ENCODE assay signal across 9 cellular contexts in the genomic region with DNA sequence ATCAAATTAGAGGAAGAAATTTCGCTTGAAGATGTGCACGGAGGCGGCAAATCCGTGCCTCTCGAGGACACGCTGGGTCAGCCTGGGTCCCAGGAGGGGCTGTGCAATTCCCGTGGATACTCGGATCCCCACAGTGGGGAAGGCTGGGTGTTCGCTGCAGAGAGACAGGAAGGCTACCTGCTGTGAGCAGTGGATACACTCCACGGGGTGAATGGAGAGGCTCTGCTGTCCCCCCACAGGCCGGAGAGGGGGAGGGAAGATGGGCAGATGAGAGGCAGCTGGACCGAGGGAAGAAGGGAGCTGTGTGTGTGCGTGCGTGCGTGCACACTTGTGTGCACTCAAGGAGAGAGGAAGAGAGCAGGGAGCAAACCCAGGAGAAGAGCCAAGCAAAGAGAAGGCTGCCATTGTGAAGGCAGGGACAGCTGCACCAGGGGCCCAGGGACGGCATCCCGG. TPM values are rescaled to one million over a fixed set of nuclear protein-coding genes. Genes with fewer than 3 reads are reported as not detected.
DNase-seq lines count a peak whose midpoint lies in the region; ATAC-seq and TF ChIP-seq lines count a peak whose summit lies in the region.
"Had no signal": no experiment of that assay in that cellular context is flagged by ENCODE, and none has a peak within 500 bp of the region (broad histone marks: within the 10 kb centered on the region; RNA-seq: fewer than 3 reads in every experiment).

No MANE protein-coding gene starts in this region.

- no peak for TF ChIP-seq CTCF in NB4 (IDR thresholded peaks at IDR 0.05; ENCODE audit: low read depth, low read length)

- no peaks in the 10 kb centered on the region for H3K9me3 Mint-ChIP-seq in T-helper 2 cell treated with Interferon-gamma antibody and Interleukin-4, amounts not matched to agents 5 μg/mL and 100 μg/mL, for 36 hours

- peak overlapping the region; percentile 96 for H3K27ac Mint-ChIP-seq in T-helper 2 cell treated with Interferon-gamma antibody and Interleukin-4, amounts not matched to agents 5 μg/mL and 100 μg/mL, for 36 hours

- no peak for DNase-seq in T-helper 2 cell treated with Interferon-gamma antibody and Interleukin-4, amounts not matched to agents 5 μg/mL and 100 μg/mL, for 36 hours (ENCODE audit: low spot score)
- DNase-seq in T-helper 2 cell: no peak
- DNase-seq in NB4 (ENCODE audit: low read depth): no peak
- peak in 41 of 42 donors; percentile 14 to 79 (median 54) for DNase-seq in head of caudate nucleus
- no peak for DNase-seq in sciatic nerve (ENCODE audit: low spot score)
- no peak for DNase-seq in NCI-H2171 treated with DMSO at 0.1 percent for 48 hours (lab: John Stamatoyannopoulos, UW)
- DNase-seq: ACHN had no signal

- ATAC-seq in sciatic nerve (peak; percentile 35), GM21367 (IDR thresholded peaks at IDR 0.05; ENCODE audit: unreplicated experiment) (no peak), HG03097 (IDR thresholded peaks at IDR 0.05; ENCODE audit: low FRiP score, unreplicated experiment) (no peak)

- intact Hi-C loops in head of caudate nucleus (cut with DNase I) (loop anchor here (2.0 to 5.0 kb wide), 2 partner anchors 59 to 889 kb away; no protein-coding TSS in a partner anchor), sciatic nerve (cut with DNase I) (no loop called here)

- H3K36me3 Mint-ChIP-seq in T-helper 2 cell treated with Interferon-gamma antibody and Interleukin-4, amounts not matched to agents 5 μg/mL and 100 μg/mL, for 36 hours (ENCODE audit: low read depth): peaks cover 6% of the 10 kb centered on the region

- peak overlapping the region; percentile 12 for H3K4me3 ChIP-seq in NB4 (ENCODE audit: low read depth, low read length)

- peak overlapping the region; percentile 87 for H3K4me3 Mint-ChIP-seq in T-helper 2 cell treated with Interferon-gamma antibody and Interleukin-4, amounts not matched to agents 5 μg/mL and 100 μg/mL, for 36 hours

- peaks cover 46% of the 10 kb centered on the region for H3K4me1 Mint-ChIP-seq in T-helper 2 cell treated with Interferon-gamma antibody and Interleukin-4, amounts not matched to agents 5 μg/mL and 100 μg/mL, for 36 hours (ENCODE audit: low read depth)

- no peak for TF ChIP-seq POLR2A in NB4 (IDR thresholded peaks at IDR 0.05; ENCODE audit: extremely low read depth, insufficient read length)

- H3K27me3 Mint-ChIP-seq in T-helper 2 cell treated with Interferon-gamma antibody and Interleukin-4, amounts not matched to agents 5 μg/mL and 100 μg/mL, for 36 hours (ENCODE audit: low read depth): peaks cover 2% of the 10 kb centered on the region

RNA-seq across cellular contexts. Expression of a gene that starts 57.3 kb away (rescaled TPM):
- 79.2 TPM for total RNA-seq in sciatic nerve

Comparison
In these comparisons a context has a peak if more than half of its experiments do, and no peak if none do; other contexts are left out.
1. DNase-seq: peak in head of caudate nucleus (41 of 42); none in T-helper 2 cell treated with Interferon-gamma antibody and Interleukin-4, amounts not matched to agents 5 μg/mL and 100 μg/mL, for 36 hours (single experiment), T-helper 2 cell (0 of 5), NB4 (single experiment), sciatic nerve (single experiment) and NCI-H2171 treated with DMSO at 0.1 percent for 48 hours (single experiment).